In the genomic region with DNA sequence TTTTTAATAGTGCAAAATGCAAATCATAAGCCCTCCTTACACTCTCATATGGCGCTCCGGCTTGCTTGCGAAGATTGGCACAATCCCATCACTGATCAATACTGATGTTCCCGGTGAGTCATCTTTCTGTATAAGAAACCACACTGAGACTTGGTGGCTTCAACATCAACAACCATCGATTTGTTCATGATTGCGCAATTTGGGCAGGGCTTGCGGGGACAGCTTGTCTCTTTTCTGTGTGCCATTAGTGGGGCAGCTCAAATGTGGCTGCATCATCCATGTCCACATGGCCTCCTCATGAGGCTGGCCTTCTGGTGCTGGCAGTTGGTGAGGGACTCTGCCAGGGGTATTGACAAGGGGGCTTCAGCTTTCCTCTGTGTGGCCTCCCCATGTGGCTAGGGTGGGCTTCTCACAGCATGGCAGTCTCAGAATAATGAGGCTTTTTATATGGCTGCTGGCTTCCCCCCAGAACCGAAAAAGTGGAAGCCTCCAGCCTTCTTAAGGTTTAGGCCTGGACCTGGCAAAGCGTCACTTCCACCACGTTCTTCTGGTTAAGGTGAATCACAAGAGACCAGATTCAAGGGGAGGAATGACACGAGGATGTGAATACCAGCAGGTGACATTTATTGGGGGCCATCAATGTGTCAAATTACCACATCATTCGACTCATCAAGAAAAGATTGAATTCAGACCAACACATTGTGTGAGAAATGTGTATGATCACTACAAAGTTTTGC, we compare ENCODE assay signal across 1 cellular context.
TF ChIP-seq lines count a peak whose summit lies in the region.

No MANE protein-coding gene starts in this region.

TF ChIP-seq in HCT116, 20 proteins besides CTCF, POLR2A, EP300 and RAD21:
- TF ChIP-seq EZH2 (IDR thresholded peaks at IDR 0.05) (no peak), CEBPB (IDR thresholded peaks at IDR 0.05; ENCODE audit: low read depth) (peak; percentile 80), POLR2AphosphoS5 (IDR thresholded peaks at IDR 0.05; ENCODE audit: low read depth, low read length) (no peak), ZFX (IDR thresholded peaks at IDR 0.05) (no peak), EGR1 (IDR thresholded peaks at IDR 0.05; ENCODE audit: low read depth) (no peak), YY1 (IDR thresholded peaks at IDR 0.05; ENCODE audit: extremely low read depth, insufficient replicate concordance, low read depth, low read length) (no peak)
- TF ChIP-seq, protein P1, sequence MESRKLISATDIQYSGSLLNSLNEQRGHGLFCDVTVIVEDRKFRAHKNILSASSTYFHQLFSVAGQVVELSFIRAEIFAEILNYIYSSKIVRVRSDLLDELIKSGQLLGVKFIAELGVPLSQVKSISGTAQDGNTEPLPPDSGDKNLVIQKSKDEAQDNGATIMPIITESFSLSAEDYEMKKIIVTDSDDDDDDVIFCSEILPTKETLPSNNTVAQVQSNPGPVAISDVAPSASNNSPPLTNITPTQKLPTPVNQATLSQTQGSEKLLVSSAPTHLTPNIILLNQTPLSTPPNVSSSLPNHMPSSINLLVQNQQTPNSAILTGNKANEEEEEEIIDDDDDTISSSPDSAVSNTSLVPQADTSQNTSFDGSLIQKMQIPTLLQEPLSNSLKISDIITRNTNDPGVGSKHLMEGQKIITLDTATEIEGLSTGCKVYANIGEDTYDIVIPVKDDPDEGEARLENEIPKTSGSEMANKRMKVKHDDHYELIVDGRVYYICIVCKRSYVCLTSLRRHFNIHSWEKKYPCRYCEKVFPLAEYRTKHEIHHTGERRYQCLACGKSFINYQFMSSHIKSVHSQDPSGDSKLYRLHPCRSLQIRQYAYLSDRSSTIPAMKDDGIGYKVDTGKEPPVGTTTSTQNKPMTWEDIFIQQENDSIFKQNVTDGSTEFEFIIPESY (IDR thresholded peaks at IDR 0.05; ENCODE audit: extremely low read depth, insufficient replicate concordance, low read length) = no peak
